Comparison of ENCODE assay signal across 8 cellular contexts in genomic region chr6:16345449-16346330, GRCh38.
A peak's percentile ranks its signal among the peaks of the same experiment; 100 is the strongest.
DNase-seq lines count a peak whose midpoint lies in the region; ATAC-seq and TF ChIP-seq lines count a peak whose summit lies in the region.

No MANE protein-coding gene starts in this region.

- ATAC-seq in GM18502 (IDR thresholded peaks at IDR 0.05; ENCODE audit: poor library complexity, unreplicated experiment): no peak
- ATAC-seq in GM18909 (IDR thresholded peaks at IDR 0.05; ENCODE audit: poor library complexity, unreplicated experiment): no peak
- no peak for ATAC-seq in GM21381 (IDR thresholded peaks at IDR 0.05; ENCODE audit: unreplicated experiment)

- no peak for TF ChIP-seq CTCF in AG09309 (IDR thresholded peaks at IDR 0.05; ENCODE audit: control insufficient read depth, insufficient read depth, low read depth, low read length, missing control alignments)

- H3K4me3 ChIP-seq in AG09309 (ENCODE audit: control insufficient read depth, low read depth, low read length): no peak overlapping the region

- DNase-seq in AG09309 (ENCODE audit: low read depth): peak; percentile 83
- peak; percentile 31 for DNase-seq in HuH-7 (ENCODE audit: low spot score)
- peak; percentile 60 for DNase-seq in astrocyte of the hippocampus (ENCODE audit: low read depth, low spot score)
- DNase-seq in kidney tubule cell (ENCODE audit: low spot score): peak; percentile 74
- no peak for DNase-seq in cerebellum (ENCODE audit: low spot score)
